ENCODE assay signal across 9 cellular contexts in the genomic region with DNA sequence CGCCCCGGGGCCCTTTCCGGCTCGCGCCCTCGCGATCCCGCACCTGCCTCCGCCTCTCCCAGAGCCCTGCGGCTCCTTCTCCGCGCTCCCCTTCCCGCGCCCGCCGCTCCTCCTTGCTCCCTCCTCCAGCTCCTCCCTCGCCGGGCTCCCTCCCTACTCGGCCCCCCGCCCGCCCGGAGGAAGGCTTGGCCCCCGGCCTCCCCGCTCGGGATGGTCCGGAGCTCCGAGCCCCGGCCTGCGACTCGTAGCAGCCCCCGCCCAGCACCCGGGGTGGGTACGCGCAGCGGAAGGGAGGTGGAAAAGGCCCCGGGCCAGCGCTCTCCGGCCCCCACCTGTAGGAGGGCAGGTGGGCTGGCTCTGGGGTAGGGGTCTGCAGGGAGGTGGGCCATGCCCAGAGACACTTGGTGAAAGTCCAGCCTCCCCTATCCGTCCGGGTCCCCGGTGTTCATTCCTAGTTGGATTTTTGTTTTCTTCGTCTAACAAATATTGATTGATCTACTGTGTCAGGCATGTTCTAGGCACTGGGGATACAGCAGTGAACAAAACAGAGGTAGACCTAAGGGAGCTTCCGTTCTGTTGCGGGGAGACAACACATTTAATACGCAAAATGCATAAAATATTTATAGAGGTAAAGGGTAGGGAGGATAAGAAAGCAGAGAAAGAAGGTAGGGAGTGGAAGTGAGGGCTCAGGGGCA. TPM values are rescaled to one million over a fixed set of nuclear protein-coding genes. Genes with fewer than 3 reads are reported as not detected.
DNase-seq lines count a peak whose midpoint lies in the region; ATAC-seq, FAIRE-seq and TF ChIP-seq lines count a peak whose summit lies in the region.
"Had no signal": no experiment of that assay in that cellular context is flagged by ENCODE, and none has a peak within 500 bp of the region (broad histone marks: within the 10 kb centered on the region; RNA-seq: fewer than 3 reads in every experiment).

A gene with protein sequence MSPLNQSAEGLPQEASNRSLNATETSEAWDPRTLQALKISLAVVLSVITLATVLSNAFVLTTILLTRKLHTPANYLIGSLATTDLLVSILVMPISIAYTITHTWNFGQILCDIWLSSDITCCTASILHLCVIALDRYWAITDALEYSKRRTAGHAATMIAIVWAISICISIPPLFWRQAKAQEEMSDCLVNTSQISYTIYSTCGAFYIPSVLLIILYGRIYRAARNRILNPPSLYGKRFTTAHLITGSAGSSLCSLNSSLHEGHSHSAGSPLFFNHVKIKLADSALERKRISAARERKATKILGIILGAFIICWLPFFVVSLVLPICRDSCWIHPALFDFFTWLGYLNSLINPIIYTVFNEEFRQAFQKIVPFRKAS (minus strand): TSS at position 82 of the 695 bp plus-strand sequence. CDS start 23,283 bp downstream, outside the sequence.

- peaks cover 76% of the 10 kb centered on the region for H3K27me3 Mint-ChIP-seq in type B pancreatic cell

- no peak within 1 kb of the TSS for H3K4me3 ChIP-seq in GM12878
- peak within 1 kb of the TSS; percentile 10 for H3K4me3 ChIP-seq in lower leg skin (ENCODE audit: low read depth, poor library complexity, severe bottlenecking)

- no peaks in the 10 kb centered on the region for H3K4me1 ChIP-seq in GM12878 (ENCODE audit: control insufficient read depth, insufficient read depth, low read length)

- H2AFZ ChIP-seq in GM12878 (ENCODE audit: control insufficient read depth, low read depth, low read length), result no peak within 1 kb of the TSS

- H4K20me1 ChIP-seq in GM12878 (ENCODE audit: control insufficient read depth, insufficient read depth), result no peaks in the 10 kb centered on the region

- H3K27ac ChIP-seq in GM12878 (ENCODE audit: control insufficient read depth, insufficient read depth), result no peak within 1 kb of the TSS

- CTCF ChIA-PET in GM12878 (lab: Yijun Ruan, JAX), result interaction anchor here (0.6 to 0.9 kb wide), 2 partner anchors 9 to 513 kb away, joined by 3 to 4 read pairs; no protein-coding TSS in a partner anchor

- SMC1A ChIA-PET in GM12878 (lab: Charles Lee; ENCODE audit: uncharacterized antibody, unreplicated experiment), result no interaction called here

- no peak for TF ChIP-seq RAD21 in GM12878 (IDR thresholded peaks at IDR 0.05; ENCODE audit: insufficient read depth, low read depth, low read length)

- H3K9ac ChIP-seq in GM12878 (ENCODE audit: control insufficient read depth, insufficient read depth, low read length), result no peak within 1 kb of the TSS

- peaks cover 0 to 4% of the 10 kb centered on the region in 2 experiments; a peak in 3 of 4 replicates for H3K27me3 ChIP-seq in GM12878 (replicated peaks in 1 of 2; ENCODE audit: control insufficient read depth in 2 of 2, insufficient read depth in 2 of 2, low read length in 1 of 2)

- peak; percentile 3 for DNase-seq in stimulated activated CD4-positive, alpha-beta T cell treated with anti-CD3 and anti-CD28 coated beads, Interleukin-12 subunit alpha, Interleukin-12 subunit beta, amount 100 ng/mL, for 4 hours
- no peak for DNase-seq in stimulated activated CD4-positive, alpha-beta T cell treated with anti-CD3 and anti-CD28 coated beads, Interleukin-2, amount 100 ng/mL, for 48 hours
- no peak for DNase-seq in GM12878 (ENCODE audit: low read depth, low spot score)
- DNase-seq in lower leg skin (ENCODE audit: low spot score in 2 of 2), result no peak
- DNase-seq in type B pancreatic cell (ENCODE audit: extremely low spot score, unreplicated experiment), result no peak

- no peaks in the 10 kb centered on the region for H3K9me3 ChIP-seq in GM12878 (replicated peaks; ENCODE audit: control insufficient read depth, insufficient read depth, low read length)

- intact Hi-C loops in GM12878 (cut with micrococcal nuclease; ENCODE audit: unreplicated experiment) (loop anchor here (5.0 to 10.0 kb wide), 2 partner anchors 57 to 185 kb away; no protein-coding TSS in a partner anchor), lower leg skin (cut with DNase I; ENCODE audit: low total_unique reads) (no loop called here)

- H3K4me3 Mint-ChIP-seq in type B pancreatic cell, result peak within 1 kb of the TSS; percentile 82

- in situ Hi-C loops in GM12878 (cut with MboI), result no loop called here

- RAD21 ChIA-PET in GM12878 (lab: Charles Lee; ENCODE audit: unreplicated experiment), result no interaction called here

- no peaks in the 10 kb centered on the region for H3K79me2 ChIP-seq in GM12878 (ENCODE audit: control insufficient read depth, insufficient read depth, low read length)

- ATAC-seq in GM12878 (peak; percentile 14; the same call in 2 of the 3 replicates), HG03280 (IDR thresholded peaks at IDR 0.05; ENCODE audit: unreplicated experiment) (no peak), HG03442 (IDR thresholded peaks at IDR 0.05; ENCODE audit: unreplicated experiment) (no peak), HG02798 (IDR thresholded peaks at IDR 0.05; ENCODE audit: poor library complexity, unreplicated experiment) (no peak)

- POLR2A ChIA-PET in GM12878 (lab: Charles Lee), result interaction anchor here (0.6 kb wide), 1 partner anchor 121 kb away, joined by 4 read pairs; no protein-coding TSS in a partner anchor

- no peak for TF ChIP-seq EP300 in GM12878 (IDR thresholded peaks at IDR 0.05; ENCODE audit: borderline replicate concordance in 1 of 2, control insufficient read depth in 1 of 2, low read depth in 2 of 2, low read length in 2 of 2)

- BruUV-seq in GM12878 (replicated peaks; lab: Mats Ljungman, UMichigan), result no TSS peak

- FAIRE-seq in GM12878 (lab: Jason Lieb, UNC), result no peak

- TF ChIP-seq CTCF in GM12878 (IDR thresholded peaks at IDR 0.05 in 2 of 3, conservative IDR thresholded peaks at IDR 0.05 in 1 of 3; ENCODE audit: control insufficient read depth in 2 of 3, extremely low read depth in 1 of 3, insufficient read depth in 1 of 3, low read depth in 3 of 3, low read length in 3 of 3), result no peak
- TF ChIP-seq CTCF in lower leg skin (IDR thresholded peaks at IDR 0.05), result no peak
- TF ChIP-seq CTCF in type B pancreatic cell (conservative IDR thresholded peaks at IDR 0.05), result no peak

- peak within 1 kb of the TSS; percentile 85 for H3K27ac Mint-ChIP-seq in type B pancreatic cell

- H3K36me3 Mint-ChIP-seq in type B pancreatic cell, result peaks cover 3% of the 10 kb centered on the region

- no peaks in the 10 kb centered on the region for H3K36me3 ChIP-seq in GM12878 (ENCODE audit: control insufficient read depth in 2 of 2, insufficient read depth in 2 of 2, low read length in 1 of 2)

- no peaks in the 10 kb centered on the region for H3K9me3 Mint-ChIP-seq in type B pancreatic cell

- H3K4me2 ChIP-seq in GM12878 (ENCODE audit: control insufficient read depth, insufficient read depth), result peak within 1 kb of the TSS; percentile 28; the same call in 1 of the 2 replicates

- TF ChIP-seq POLR2A in GM12878 (IDR thresholded peaks at IDR 0.05; ENCODE audit: low read depth, low read length), result no peak
- no peak for TF ChIP-seq POLR2A in lower leg skin (IDR thresholded peaks at IDR 0.05)

- peaks cover 10% of the 10 kb centered on the region for H3K4me1 Mint-ChIP-seq in type B pancreatic cell (ENCODE audit: unreplicated experiment)

- WGBS in GM12878 (ENCODE audit: insufficient coverage, insufficient replicate concordance, low lambda C conversion rate, missing lambda C conversion rate), result 31% methylated on average over 25 of the region's 45 CpGs
- 2 to 4% methylated on average over 18 to 41 of the region's 45 CpGs for WGBS in lower leg skin, 2 donors

TF ChIP-seq in GM12878, 131 proteins besides CTCF, POLR2A, EP300 and RAD21 (continues in another document):
- TF ChIP-seq ZNF207 (IDR thresholded peaks at IDR 0.05; ENCODE audit: borderline replicate concordance), result no peak
- TF ChIP-seq, protein P1, sequence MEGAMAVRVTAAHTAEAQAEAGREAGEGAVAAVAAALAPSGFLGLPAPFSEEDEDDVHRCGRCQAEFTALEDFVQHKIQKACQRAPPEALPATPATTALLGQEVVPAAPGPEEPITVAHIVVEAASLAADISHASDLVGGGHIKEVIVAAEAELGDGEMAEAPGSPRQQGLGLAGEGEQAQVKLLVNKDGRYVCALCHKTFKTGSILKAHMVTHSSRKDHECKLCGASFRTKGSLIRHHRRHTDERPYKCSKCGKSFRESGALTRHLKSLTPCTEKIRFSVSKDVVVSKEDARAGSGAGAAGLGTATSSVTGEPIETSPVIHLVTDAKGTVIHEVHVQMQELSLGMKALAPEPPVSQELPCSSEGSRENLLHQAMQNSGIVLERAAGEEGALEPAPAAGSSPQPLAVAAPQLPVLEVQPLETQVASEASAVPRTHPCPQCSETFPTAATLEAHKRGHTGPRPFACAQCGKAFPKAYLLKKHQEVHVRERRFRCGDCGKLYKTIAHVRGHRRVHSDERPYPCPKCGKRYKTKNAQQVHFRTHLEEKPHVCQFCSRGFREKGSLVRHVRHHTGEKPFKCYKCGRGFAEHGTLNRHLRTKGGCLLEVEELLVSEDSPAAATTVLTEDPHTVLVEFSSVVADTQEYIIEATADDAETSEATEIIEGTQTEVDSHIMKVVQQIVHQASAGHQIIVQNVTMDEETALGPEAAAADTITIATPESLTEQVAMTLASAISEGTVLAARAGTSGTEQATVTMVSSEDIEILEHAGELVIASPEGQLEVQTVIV (IDR thresholded peaks at IDR 0.05; ENCODE audit: borderline replicate concordance, partially characterized antibody), result no peak

RNA-seq across cellular contexts. Expression of the gene that starts here (rescaled TPM):
- not detected in 2 replicates for total RNA-seq in GM12878 (2013; cell fraction: nucleolus; rRNA removed)
- total RNA-seq in GM12878 (2014; rRNA removed) (not detected in 2 replicates), GM12878 (2014; rRNA removed; fragmentation: Illumina TruSeq; extraction: Trizol) (not detected in 2 replicates), GM12878 (2021) (not detected in 2 replicates), lower leg skin (not detected), type B pancreatic cell (ENCODE audit: low replicate concordance) (0.92 and 10.5 TPM in 2 replicates)
- not detected for polyA plus RNA-seq in GM12878 (2011; ENCODE audit: low read depth)
- polyA plus RNA-seq in GM12878 (2011; rRNA removed) (0.04 and 0.07 TPM in 2 replicates), GM12878 (2014; fragmentation: Illumina TruSeq; extraction: Trizol) (not detected in 2 replicates), GM12878 (2014; fragmentation: Nextera tagmentation; extraction: Ambion mirVana) (not detected), GM12878 (2014; rRNA removed) (not detected in 2 replicates), GM12878 (2016; fragmentation: Nextera tagmentation; extraction: Ambion mirVana) (not detected)
- 0.04 and 0.08 TPM in 2 replicates for polyA plus RNA-seq in GM12878 (2011; cell fraction: cytosol; rRNA removed)
- 0.04 TPM in 1 of 2 replicates, not detected in the other for polyA plus RNA-seq in GM12878 (2011; cell fraction: nucleus; rRNA removed)
- polyA plus RNA-seq in GM12878 (2012), result 0.03 TPM in 1 of 2 replicates, not detected in the other
- 0.26 TPM in 1 of 2 replicates, not detected in the other for polyA minus RNA-seq in GM12878 (2011; rRNA and poly(A)+ RNA removed)
- 0.52 and 0.53 TPM in 2 replicates for polyA minus RNA-seq in GM12878 (2011; cell fraction: cytosol; rRNA and poly(A)+ RNA removed)
- polyA minus RNA-seq in GM12878 (2011; cell fraction: nucleus; rRNA and poly(A)+ RNA removed), result not detected in 2 replicates
- total RNA-seq: aorta had no signal

Comparison
In these comparisons a context has a peak if more than half of its experiments do, and no peak if none do; other contexts are left out.
1. Peak in ATAC-seq and H3K4me2 ChIP-seq in GM12878; RNA of the gene not detected or under 1 TPM.